In the genomic region with DNA sequence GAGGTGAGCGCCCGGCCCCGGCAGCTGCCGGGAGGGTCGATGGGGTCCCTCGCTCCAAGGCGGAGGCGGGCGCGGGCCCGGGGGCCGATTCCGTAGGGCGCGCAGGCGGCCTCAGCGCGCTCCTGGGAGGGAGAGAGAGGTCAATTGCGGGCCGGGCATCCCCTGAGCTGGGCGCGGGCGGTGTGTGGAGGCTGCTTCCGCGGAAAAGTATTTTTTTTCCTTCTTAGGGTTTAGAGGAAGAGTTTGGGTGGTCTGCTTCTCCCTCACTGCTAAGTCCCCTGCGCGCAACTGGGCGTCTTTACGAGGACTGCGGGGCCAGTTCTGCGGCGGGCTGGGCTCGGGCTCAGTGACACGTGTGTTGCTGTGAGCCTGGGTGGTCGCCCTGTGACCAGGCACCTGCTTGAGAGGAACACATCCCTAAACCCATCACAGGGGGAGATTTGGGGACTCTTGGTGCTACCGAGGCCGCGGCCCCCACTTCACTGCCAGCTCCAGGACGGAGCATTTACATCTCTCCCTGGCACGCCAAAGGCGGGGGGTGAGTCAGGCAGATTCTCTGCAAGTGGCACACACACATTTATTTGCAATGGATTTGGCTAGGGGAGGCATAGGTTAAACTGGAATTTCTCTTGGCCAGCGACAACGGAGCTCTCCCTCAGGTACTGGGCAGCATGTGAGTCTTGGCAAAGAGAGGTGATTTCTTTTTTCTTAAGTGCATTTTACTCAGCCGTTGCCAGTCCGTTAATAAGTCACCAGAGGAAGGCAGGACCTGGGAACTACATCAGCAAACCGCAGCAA, we compare ENCODE assay signal across 8 cellular contexts.
A peak's percentile ranks its signal among the peaks of the same experiment; 100 is the strongest.
DNase-seq lines count a peak whose midpoint lies in the region; ATAC-seq, FAIRE-seq and TF ChIP-seq lines count a peak whose summit lies in the region.

No MANE protein-coding gene starts in this region.

- no peaks in the 10 kb centered on the region for H3K36me3 ChIP-seq in WERI-Rb-1
- no peaks in the 10 kb centered on the region for H3K36me3 ChIP-seq in ectodermal cell (ENCODE audit: control insufficient read depth, insufficient read depth, low read length)
- no peaks in the 10 kb centered on the region for H3K36me3 ChIP-seq in mesodermal cell (ENCODE audit: control insufficient read depth, insufficient read depth, low read length)
- H3K36me3 ChIP-seq in subcutaneous abdominal adipose tissue (ENCODE audit: control insufficient read depth in 5 of 5, insufficient read depth in 5 of 5, low read length in 5 of 5), result no peaks in the 10 kb centered on the region

- H3K9ac ChIP-seq in subcutaneous abdominal adipose tissue (ENCODE audit: low read length in 5 of 5), result peak overlapping the region in 3 of 5 donors; percentile 50 to 75 (median 63)

- no peak for TF ChIP-seq CTCF in WERI-Rb-1 (IDR thresholded peaks at IDR 0.05; ENCODE audit: low read depth, low read length)

- H3K27ac ChIP-seq in WERI-Rb-1 (no peak overlapping the region), ectodermal cell (ENCODE audit: insufficient read depth, low read depth, low read length, poor library complexity, severe bottlenecking) (no peak overlapping the region), mesodermal cell (ENCODE audit: low read depth, low read length, severe bottlenecking) (no peak overlapping the region), subcutaneous abdominal adipose tissue (ENCODE audit: low read depth, low read length) (peak overlapping the region; percentile 74)

- TF ChIP-seq POLR2A in GM12891 (IDR thresholded peaks at IDR 0.05; ENCODE audit: low read depth, low read length), result no peak

- peak; percentile 29 for ATAC-seq in HG02884 (IDR thresholded peaks at IDR 0.05; ENCODE audit: unreplicated experiment)
- no peak for ATAC-seq in HG03135 (IDR thresholded peaks at IDR 0.05; ENCODE audit: unreplicated experiment)

- H3K27me3 ChIP-seq in WERI-Rb-1 (ENCODE audit: insufficient read depth, low read depth, severe bottlenecking) (peaks cover 32% of the 10 kb centered on the region), ectodermal cell (ENCODE audit: control insufficient read depth, insufficient read depth, low read length, poor library complexity, severe bottlenecking) (peaks cover 61% of the 10 kb centered on the region), subcutaneous abdominal adipose tissue (ENCODE audit: control insufficient read depth in 5 of 5, insufficient read depth in 4 of 5, low read length in 5 of 5) (peaks cover 0 to 8% (median 0%) of the 10 kb centered on the region in 5 donors)

- H3K4me1 ChIP-seq in ectodermal cell (ENCODE audit: control insufficient read depth, insufficient read depth, low read length) (peaks cover 8% of the 10 kb centered on the region), mesodermal cell (ENCODE audit: control insufficient read depth, insufficient read depth, low read length, poor library complexity, severe bottlenecking) (peaks cover 14% of the 10 kb centered on the region), subcutaneous abdominal adipose tissue (ENCODE audit: control insufficient read depth in 5 of 5, insufficient read depth in 5 of 5, low read length in 5 of 5) (peaks cover 0 to 34% (median 18%) of the 10 kb centered on the region in 5 donors)

- no peak for FAIRE-seq in GM12891 (lab: Jason Lieb, UNC)

- WGBS in ectodermal cell, 2 experiments, result 1 to 2% methylated on average over 46 of the region's 46 CpGs
- 0% methylated on average over 15 to 33 of the region's 46 CpGs for WGBS in mesodermal cell (ENCODE audit: insufficient coverage in 2 of 2), 2 experiments

- H3K4me3 ChIP-seq in WERI-Rb-1 (ENCODE audit: low read depth, low read length) (peak overlapping the region; percentile 62), ectodermal cell (ENCODE audit: insufficient read depth, low read depth, low read length) (peak overlapping the region; percentile 71), mesodermal cell (ENCODE audit: extremely low read depth, insufficient read depth, low read length, poor library complexity, severe bottlenecking) (peak overlapping the region; percentile 69), subcutaneous abdominal adipose tissue (ENCODE audit: low read depth in 1 of 5, low read length in 5 of 5) (peak overlapping the region; percentile 73 to 94 (median 77))

- peak; percentile 76 for DNase-seq in EL
- no peak for DNase-seq in WERI-Rb-1
- no peak for DNase-seq in GM12891 (ENCODE audit: insufficient read length, low spot score)

- H3K9me3 ChIP-seq in WERI-Rb-1 (ENCODE audit: severe bottlenecking) (no peaks in the 10 kb centered on the region), ectodermal cell (ENCODE audit: control insufficient read depth, low read length) (no peaks in the 10 kb centered on the region), mesodermal cell (ENCODE audit: control insufficient read depth, low read length) (no peaks in the 10 kb centered on the region), subcutaneous abdominal adipose tissue (ENCODE audit: control insufficient read depth in 5 of 5, low read length in 5 of 5) (no peaks in the 10 kb centered on the region)

TF ChIP-seq in GM12891, 5 proteins besides CTCF, POLR2A, EP300 and RAD21:
- TF ChIP-seq SPI1 (IDR thresholded peaks at IDR 0.05; ENCODE audit: low read depth, low read length) (no peak), TAF1 (IDR thresholded peaks at IDR 0.05; ENCODE audit: low read depth, low read length) (no peak), POU2F2 (IDR thresholded peaks at IDR 0.05; ENCODE audit: low read depth, low read length) (no peak), POLR2AphosphoS5 (IDR thresholded peaks at IDR 0.05; ENCODE audit: low read depth, low read length) (no peak), PAX5 (IDR thresholded peaks at IDR 0.05; ENCODE audit: insufficient read depth, low read length, severe bottlenecking) (no peak)
